Comparison of ENCODE assay signal across 15 cellular contexts in genomic region chr5:133818869-133819600, GRCh38.
"Had no signal": no experiment of that assay in that cellular context is flagged by ENCODE, and none has a peak within 500 bp of the region (broad histone marks: within the 10 kb centered on the region; RNA-seq: fewer than 3 reads in every experiment).

No MANE protein-coding gene starts in this region.

- DNase-seq: activated CD4-positive, CD25-positive, alpha-beta regulatory T cell treated with anti-CD3 and anti-CD28 coated beads, Interleukin-2, amount 50 U/mL, for 72 hours; activated naive CD4-positive, alpha-beta T cell treated with anti-CD3 and anti-CD28 coated beads for 36 hours; activated naive CD8-positive, alpha-beta T cell treated with anti-CD3 and anti-CD28 coated beads, Interleukin-2, amount 50 U/mL, for 24 hours; activated T-cell treated with anti-CD3 and anti-CD28 coated beads for 4 hours; cerebellar nuclear complex; dermis blood vessel endothelial cell; hippocampal formation; midbrain; pancreas; stimulated activated CD4-positive, alpha-beta T cell treated with anti-CD3 and anti-CD28 coated beads, Interleukin-15, amount 100 ng/mL, for 24 hours; stimulated activated CD4-positive, alpha-beta T cell treated with anti-CD3 and anti-CD28 coated beads, Interleukin-4, amount 100 ng/mL, for 1 hour; stimulated activated naive B cell treated with anti-CD40 and anti-IgM and Interleukin-4, amounts not matched to agents 10 μg/mL and 1 μg/mL and 100 μg/mL, for 72 hours had no signal

- H3K27me3 ChIP-seq: pancreas, tibial nerve had no signal

- H3K27ac ChIP-seq: gastroesophageal sphincter, tibial nerve had no signal

- H3K36me3 ChIP-seq: gastroesophageal sphincter, pancreas, tibial nerve had no signal

- H3K9me3 ChIP-seq: gastroesophageal sphincter, pancreas, tibial nerve had no signal

- H3K4me3 ChIP-seq: gastroesophageal sphincter, pancreas, skin epidermis, tibial nerve had no signal
